Comparison of ENCODE assay signal across 17 cellular contexts in the genomic region with DNA sequence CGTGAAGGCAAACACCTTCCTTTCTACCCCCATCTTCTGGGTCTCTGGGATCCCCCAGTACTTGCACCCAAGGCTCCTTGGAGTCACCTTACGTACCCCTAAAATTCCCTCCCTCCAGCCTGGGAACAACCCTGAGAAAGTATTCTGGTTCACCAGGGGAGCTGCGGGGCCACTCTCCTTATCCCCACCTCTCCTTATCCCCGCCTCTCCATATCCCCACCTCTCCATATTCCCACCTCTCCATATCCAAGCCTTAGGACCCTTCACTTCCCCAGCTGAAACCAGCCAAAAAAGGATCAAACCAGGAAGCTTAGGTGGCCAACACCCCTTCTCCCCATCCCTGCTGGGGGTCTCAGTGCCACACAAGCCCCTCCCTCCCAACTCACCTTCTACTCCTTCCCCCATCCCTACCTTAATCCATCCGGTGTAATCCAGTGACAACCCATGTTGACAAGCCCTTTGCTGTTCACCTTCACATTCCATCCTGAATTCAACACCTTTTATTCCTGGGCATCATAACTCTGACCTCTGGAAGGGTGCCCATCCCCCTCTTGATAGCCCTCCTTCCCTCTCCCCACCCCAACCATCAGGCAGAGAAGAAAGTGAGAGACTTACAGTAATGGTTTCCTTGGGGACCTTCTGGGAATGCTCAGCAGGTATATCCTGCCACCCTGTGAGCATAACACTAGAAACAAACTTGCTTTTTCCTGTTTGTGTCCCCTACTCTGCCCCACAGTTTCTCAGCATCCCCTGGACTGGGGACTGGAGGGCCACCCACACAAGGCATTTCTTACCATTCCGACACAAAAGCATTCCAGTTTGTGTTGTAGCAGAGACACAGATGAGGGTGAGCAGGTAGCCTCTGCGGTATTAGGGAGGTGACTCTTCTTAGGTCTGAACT. TPM values are rescaled to one million over a fixed set of nuclear protein-coding genes. Genes with fewer than 3 reads are reported as not detected.
DNase-seq lines count a peak whose midpoint lies in the region; ATAC-seq, FAIRE-seq and TF ChIP-seq lines count a peak whose summit lies in the region.
"Had no signal": no experiment of that assay in that cellular context is flagged by ENCODE, and none has a peak within 500 bp of the region (broad histone marks: within the 10 kb centered on the region; RNA-seq: fewer than 3 reads in every experiment).

No MANE protein-coding gene starts in this region.

- TF ChIP-seq CTCF in CD8-positive, alpha-beta T cell (IDR thresholded peaks at IDR 0.05), result no peak
- TF ChIP-seq CTCF in HEK293 (tag by site-specific recombination; IDR thresholded peaks at IDR 0.05), result no peak
- TF ChIP-seq CTCF in bronchial epithelial cell (IDR thresholded peaks at IDR 0.05; ENCODE audit: insufficient read depth, low read length, severe bottlenecking), result no peak
- TF ChIP-seq CTCF in D721Med (IDR thresholded peaks at IDR 0.05; ENCODE audit: insufficient read depth, missing control alignments), result no peak
- TF ChIP-seq CTCF in stomach (IDR thresholded peaks at IDR 0.05), result no peak

- no peak overlapping the region for H3K4me3 ChIP-seq in CD8-positive, alpha-beta T cell (ENCODE audit: low read depth, low read length)
- H3K4me3 ChIP-seq in HEK293 (ENCODE audit: low read depth, low read length), result no peak overlapping the region
- H3K4me3 ChIP-seq in bronchial epithelial cell (ENCODE audit: low read depth, low read length), result no peak overlapping the region
- no peak overlapping the region for H3K4me3 ChIP-seq in stomach

- no peaks in the 10 kb centered on the region for H3K36me3 ChIP-seq in CD8-positive, alpha-beta T cell (ENCODE audit: insufficient read depth, low read length)
- H3K36me3 ChIP-seq in HEK293 (ENCODE audit: control insufficient read depth in 2 of 2, insufficient read depth in 1 of 2, low read length in 2 of 2), result peaks cover 0 to 17% of the 10 kb centered on the region in 2 experiments; a peak in 2 of 3 replicates
- H3K36me3 ChIP-seq in bronchial epithelial cell (ENCODE audit: control insufficient read depth, insufficient read depth, low read length), result no peaks in the 10 kb centered on the region
- H3K36me3 ChIP-seq in stomach, result no peaks in the 10 kb centered on the region
- H3K36me3 ChIP-seq: BLaER1 treated with 17β-estradiol and CSF1 and Interleukin-3, amounts not matched to agents 10 nM and 100 nM; uterus had no signal

- POLR2A ChIA-PET in CD8-positive, alpha-beta T cell (lab: Charles Lee), result no interaction called here
- POLR2A ChIA-PET in HEK293 (lab: Yijun Ruan, JAX), result no interaction called here
- POLR2A ChIA-PET in naive thymus-derived CD8-positive, alpha-beta T cell (lab: Charles Lee), result no interaction called here

- no peak for ATAC-seq in CD8-positive, alpha-beta T cell
- ATAC-seq in naive thymus-derived CD8-positive, alpha-beta T cell, result no peak
- ATAC-seq: activated CD8-positive, alpha-beta memory T cell treated with anti-CD3 and anti-CD28 coated beads, Interleukin-2, amount 10 ng/mL, durations not matched to agents 7 days and 5 days; HepG2 had no signal

- no peak for TF ChIP-seq EP300 in stomach (IDR thresholded peaks at IDR 0.05)

- no peaks in the 10 kb centered on the region for H3K9me3 ChIP-seq in CD8-positive, alpha-beta T cell (ENCODE audit: low read length)
- no peaks in the 10 kb centered on the region for H3K9me3 ChIP-seq in HEK293 (ENCODE audit: control insufficient read depth, insufficient read depth, low read depth, low read length)
- no peaks in the 10 kb centered on the region for H3K9me3 ChIP-seq in stomach
- H3K9me3 ChIP-seq: BLaER1 treated with 17β-estradiol and CSF1 and Interleukin-3, amounts not matched to agents 10 nM and 100 nM; uterus had no signal

- CTCF ChIA-PET in CD8-positive, alpha-beta T cell (lab: Charles Lee), result no interaction called here
- CTCF ChIA-PET in HEK293 (lab: Yijun Ruan, JAX), result interaction anchor here (0.6 to 1.5 kb wide), 2 partner anchors 15 to 53 kb away, joined by 3 to 4 read pairs; no protein-coding TSS in a partner anchor

- H3K4me1 Mint-ChIP-seq in CD8-positive, alpha-beta T cell (ENCODE audit: low read depth), result peaks cover 15% of the 10 kb centered on the region
- H3K4me1 Mint-ChIP-seq in naive thymus-derived CD8-positive, alpha-beta T cell, result peaks cover 13 to 19% (median 14%) of the 10 kb centered on the region in 4 donors
- H3K4me1 Mint-ChIP-seq: activated CD8-positive, alpha-beta memory T cell treated with anti-CD3 and anti-CD28 coated beads, Interleukin-2, amount 10 ng/mL, durations not matched to agents 7 days and 5 days had no signal

- intact Hi-C loops in CD8-positive, alpha-beta T cell (cut with DNase I, micrococcal nuclease), result no loop called here
- intact Hi-C loops in stomach (cut with DNase I; ENCODE audit: low total_unique reads), result no loop called here

- H3K36me3 Mint-ChIP-seq in CD8-positive, alpha-beta T cell, result no peaks in the 10 kb centered on the region
- peaks cover 0 to 10% (median 0%) of the 10 kb centered on the region in 3 donors for H3K36me3 Mint-ChIP-seq in naive thymus-derived CD8-positive, alpha-beta T cell
- H3K36me3 Mint-ChIP-seq: activated CD8-positive, alpha-beta memory T cell treated with anti-CD3 and anti-CD28 coated beads, Interleukin-2, amount 10 ng/mL, durations not matched to agents 7 days and 5 days had no signal

- H3K27ac Mint-ChIP-seq in CD8-positive, alpha-beta T cell, result no peak overlapping the region
- peak overlapping the region in 3 of 10 donors; percentile 4 to 63 (median 31) for H3K27ac Mint-ChIP-seq in naive thymus-derived CD8-positive, alpha-beta T cell
- H3K27ac Mint-ChIP-seq: activated CD8-positive, alpha-beta memory T cell treated with anti-CD3 and anti-CD28 coated beads, Interleukin-2, amount 10 ng/mL, durations not matched to agents 7 days and 5 days; dendritic cell treated with granulocyte-macrophage colony-stimulating factor and Interleukin-4, amounts not matched to agents 40 ng/mL and 50 ng/mL, for 4 days had no signal

- 50 to 57% (median 56%) methylated on average over 7 of the region's 7 CpGs for WGBS in stomach, 5 donors

- no peak overlapping the region for H3K27ac ChIP-seq in CD8-positive, alpha-beta T cell (ENCODE audit: low read depth, low read length)
- no peak overlapping the region for H3K27ac ChIP-seq in HEK293 (ENCODE audit: extremely low read depth, low read depth, low read length)
- no peak overlapping the region for H3K27ac ChIP-seq in stomach
- H3K27ac ChIP-seq: BLaER1 treated with 17β-estradiol and CSF1 and Interleukin-3, amounts not matched to agents 10 nM and 100 nM; uterus had no signal

- H3K4me3 Mint-ChIP-seq in CD8-positive, alpha-beta T cell, result peak overlapping the region; percentile 75
- peak overlapping the region; percentile 70 to 87 (median 78) for H3K4me3 Mint-ChIP-seq in naive thymus-derived CD8-positive, alpha-beta T cell
- H3K4me3 Mint-ChIP-seq: activated CD8-positive, alpha-beta memory T cell treated with anti-CD3 and anti-CD28 coated beads, Interleukin-2, amount 10 ng/mL, durations not matched to agents 7 days and 5 days; dendritic cell treated with granulocyte-macrophage colony-stimulating factor and Interleukin-4, amounts not matched to agents 40 ng/mL and 50 ng/mL, for 4 days had no signal

- H3K27me3 ChIP-seq in CD8-positive, alpha-beta T cell (ENCODE audit: insufficient read depth, low read length), result peaks cover 33% of the 10 kb centered on the region
- peaks cover 40% of the 10 kb centered on the region for H3K27me3 ChIP-seq in bronchial epithelial cell (ENCODE audit: control insufficient read depth, insufficient read depth, low read length)
- H3K27me3 ChIP-seq in stomach, result peaks cover 7 to 89% (median 30%) of the 10 kb centered on the region in 3 donors

- FAIRE-seq in bronchial epithelial cell (lab: Jason Lieb, UNC), result peak; percentile 7
- FAIRE-seq in D721Med (lab: Jason Lieb, UNC), result no peak
- FAIRE-seq: GM12892, HepG2, TTC549 had no signal

- DNase-seq in CD8-positive, alpha-beta T cell, result no peak
- DNase-seq in bronchial epithelial cell (ENCODE audit: low read depth) (no peak), D721Med (ENCODE audit: insufficient read length, low spot score) (no peak), stomach (no peak), NOMO-1 treated with DMSO at 0.1 percent for 48 hours (lab: John Stamatoyannopoulos, UW; ENCODE audit: unreplicated experiment) (no peak), Ammon's horn (ENCODE audit: low spot score) (no peak)
- DNase-seq in naive thymus-derived CD8-positive, alpha-beta T cell, result no peak
- DNase-seq: activated CD8-positive, alpha-beta memory T cell treated with anti-CD3 and anti-CD28 coated beads, Interleukin-2, amount 10 ng/mL, durations not matched to agents 7 days and 5 days; NCI-H2171; SHP77; uterus had no signal

- peaks cover 72% of the 10 kb centered on the region for H3K27me3 Mint-ChIP-seq in CD8-positive, alpha-beta T cell (ENCODE audit: low read depth)
- peaks cover 48 to 87% (median 69%) of the 10 kb centered on the region in 5 donors for H3K27me3 Mint-ChIP-seq in naive thymus-derived CD8-positive, alpha-beta T cell

- TF ChIP-seq POLR2A in stomach (IDR thresholded peaks at IDR 0.05), result no peak

- peaks cover 6% of the 10 kb centered on the region for H3K4me1 ChIP-seq in CD8-positive, alpha-beta T cell (ENCODE audit: insufficient read depth, low read length)
- 0 out of 2 replicates have a peak, but pooled peaks cover 2% of the 10 kb centered on the region for H3K4me1 ChIP-seq in HEK293 (ENCODE audit: control insufficient read depth, insufficient read depth, low read length)
- peaks cover 31 to 42% (median 38%) of the 10 kb centered on the region in 4 donors for H3K4me1 ChIP-seq in stomach

- no peaks in the 10 kb centered on the region for H3K9me3 Mint-ChIP-seq in CD8-positive, alpha-beta T cell
- peaks cover 0 to 2% (median 0%) of the 10 kb centered on the region in 9 donors for H3K9me3 Mint-ChIP-seq in naive thymus-derived CD8-positive, alpha-beta T cell
- H3K9me3 Mint-ChIP-seq: dendritic cell treated with granulocyte-macrophage colony-stimulating factor and Interleukin-4, amounts not matched to agents 40 ng/mL and 50 ng/mL, for 4 days had no signal

TF ChIP-seq in HEK293, 187 proteins besides CTCF, POLR2A, EP300 and RAD21 (continues in another document):
- TF ChIP-seq GLIS2 (tag by site-specific recombination; IDR thresholded peaks at IDR 0.05), result 0 out of 2 replicates have a peak, but pooled peaks have one; percentile 22
- TF ChIP-seq SP3 (tag by site-specific recombination; IDR thresholded peaks at IDR 0.05), result peak; percentile 26; the same call in 1 of the 2 replicates
- TF ChIP-seq ZIC2 (tag by site-specific recombination; IDR thresholded peaks at IDR 0.05), result 0 out of 2 replicates have a peak, but pooled peaks have one; percentile 5

RNA-seq across cellular contexts. Expression of gene MSI1, which starts 1.6 kb away (rescaled TPM):
- not detected for total RNA-seq in CD8-positive, alpha-beta T cell
- total RNA-seq in bronchial epithelial cell (not detected in 2 replicates), stomach (1 to 10 TPM in 1 of 5 donors, under 1 TPM in 2, not detected in 2; 0.58 to 7.1 (median 0.92) TPM)
- total RNA-seq in naive thymus-derived CD8-positive, alpha-beta T cell, result not detected
- polyA plus RNA-seq in naive thymus-derived CD8-positive, alpha-beta T cell, result not detected
- polyA plus RNA-seq in stomach, result 1 to 10 TPM in 2 of 3 donors, under 1 TPM in 1; 0.95 to 3.1 (median 2.3) TPM

RNA-seq across cellular contexts. Expression of gene PLA2G1B, which starts 43.0 kb away (rescaled TPM):
- not detected for total RNA-seq in CD8-positive, alpha-beta T cell
- total RNA-seq in bronchial epithelial cell (not detected in 2 replicates), stomach (not detected)
- not detected for total RNA-seq in naive thymus-derived CD8-positive, alpha-beta T cell
- under 1 TPM; 0.40 to 0.77 (median 0.75) TPM for polyA plus RNA-seq in naive thymus-derived CD8-positive, alpha-beta T cell
- polyA plus RNA-seq in stomach, result 10 to 100 TPM in 2 of 3 donors, 1 to 10 TPM in 1; 7.0 to 18.5 (median 10.2) TPM
- total RNA-seq: activated CD8-positive, alpha-beta memory T cell treated with anti-CD3 and anti-CD28 coated beads, Interleukin-2, amount 10 ng/mL, durations not matched to agents 7 days and 5 days; uterus had no signal
